Comparison of ENCODE assay signal across 19 cellular contexts in genomic region chr10:24695452-24695851, GRCh38. TPM values are rescaled to one million over a fixed set of nuclear protein-coding genes. Genes with fewer than 3 reads are reported as not detected.
DNase-seq lines count a peak whose midpoint lies in the region; ATAC-seq and TF ChIP-seq lines count a peak whose summit lies in the region.
"Had no signal": no experiment of that assay in that cellular context is flagged by ENCODE, and none has a peak within 500 bp of the region (broad histone marks: within the 10 kb centered on the region; RNA-seq: fewer than 3 reads in every experiment).

No MANE protein-coding gene starts in this region.

- H3K27me3 Mint-ChIP-seq in neural crest cell (ENCODE audit: low read depth): no peaks in the 10 kb centered on the region
- H3K27me3 Mint-ChIP-seq: B cell; CD4-positive, alpha-beta T cell had no signal

- intact Hi-C loops in prostate gland (cut with DNase I): no loop called here

- H3K27me3 ChIP-seq in prostate gland (replicated peaks; ENCODE audit: insufficient read depth): no peaks in the 10 kb centered on the region

- no peak overlapping the region for H3K4me3 Mint-ChIP-seq in neural crest cell
- H3K4me3 Mint-ChIP-seq: B cell; CD4-positive, alpha-beta T cell; GM23338 had no signal

- peak overlapping the region; percentile 62 for H3K27ac Mint-ChIP-seq in neural crest cell (ENCODE audit: unreplicated experiment)
- H3K27ac Mint-ChIP-seq: B cell; CD4-positive, alpha-beta T cell; GM23338 had no signal

- H3K4me1 Mint-ChIP-seq in neural crest cell: peaks cover 16% of the 10 kb centered on the region
- H3K4me1 Mint-ChIP-seq: B cell had no signal

- no peak for TF ChIP-seq EP300 in Ishikawa (IDR thresholded peaks at IDR 0.05; ENCODE audit: borderline replicate concordance)

- no peaks in the 10 kb centered on the region for H3K4me1 ChIP-seq in prostate gland (replicated peaks)

- TF ChIP-seq POLR2A in prostate gland (IDR thresholded peaks at IDR 0.05): no peak

- no peak for TF ChIP-seq RAD21 in Ishikawa (IDR thresholded peaks at IDR 0.05; ENCODE audit: low read depth)

- no peaks in the 10 kb centered on the region for H3K9me3 ChIP-seq in prostate gland

- no peak overlapping the region for H3K4me3 ChIP-seq in fibroblast of the aortic adventitia (ENCODE audit: low read depth, low read length)
- no peak overlapping the region for H3K4me3 ChIP-seq in prostate gland
- H3K4me3 ChIP-seq: GM23338 had no signal

- no peak for TF ChIP-seq CTCF in fibroblast of the aortic adventitia (IDR thresholded peaks at IDR 0.05; ENCODE audit: insufficient read depth, low read length)
- TF ChIP-seq CTCF in neural crest cell (conservative IDR thresholded peaks at IDR 0.05): no peak
- TF ChIP-seq CTCF in prostate gland (IDR thresholded peaks at IDR 0.05): no peak

- no peaks in the 10 kb centered on the region for H3K36me3 ChIP-seq in prostate gland

- no peak overlapping the region for H3K27ac ChIP-seq in prostate gland

- H3K9me3 Mint-ChIP-seq in neural crest cell: no peaks in the 10 kb centered on the region
- H3K9me3 Mint-ChIP-seq: CD4-positive, alpha-beta T cell; GM23338 had no signal

- in situ Hi-C loops in G401 (cut with HindIII; ENCODE audit: low sequenced_read_pairs): no loop called here

- 84% methylated on average over 3 of the region's 3 CpGs for WGBS in prostate gland

- DNase-seq in G401 (ENCODE audit: low spot score) (peak; percentile 67), fibroblast of the aortic adventitia (ENCODE audit: low read depth) (peak; percentile 42), neural crest cell (ENCODE audit: low read depth, low spot score) (no peak), DMS114 treated with DMSO at 0.1 percent for 48 hours (lab: John Stamatoyannopoulos, UW; ENCODE audit: unreplicated experiment) (no peak), prostate gland (ENCODE audit: low spot score) (no peak)
- DNase-seq: Calu3; CD4-positive, alpha-beta T cell; MM.1S; NCI-H1417; NCI-H2029; NCI-H226; NCI-H526 treated with DMSO at 0.1 percent for 48 hours; SHP77 had no signal

- H3K36me3 Mint-ChIP-seq in neural crest cell (ENCODE audit: low read depth): no peaks in the 10 kb centered on the region

- ATAC-seq in HG03045 (IDR thresholded peaks at IDR 0.05; ENCODE audit: unreplicated experiment): no peak
- ATAC-seq: GM23338, Panc1, SK-N-SH treated with all-trans-retinoic acid at 6 μM for 48 hours had no signal

TF ChIP-seq in Ishikawa, 13 proteins besides CTCF, POLR2A, EP300 and RAD21:
- TF ChIP-seq TEAD4 (IDR thresholded peaks at IDR 0.05): peak; percentile 39
- TF ChIP-seq EGR1 (IDR thresholded peaks at IDR 0.05): no peak
TF ChIP-seq in Ishikawa: peak in this region for 1.

RNA-seq across cellular contexts. Expression of gene ARHGAP21, which starts 28.2 kb away (rescaled TPM):
- total RNA-seq in G401 (2014; rRNA removed; shearing (Covaris generic)): 13.4 and 21.5 TPM in 2 replicates
- 113 and 252 TPM in 2 replicates for total RNA-seq in fibroblast of the aortic adventitia (ENCODE audit: low replicate concordance)
- total RNA-seq in neural crest cell: 104 and 108 TPM in 2 replicates
- 10 to 100 TPM; 42.3 to 44.3 TPM for total RNA-seq in prostate gland

Comparison
In these comparisons a context has a peak if more than half of its experiments do, and no peak if none do; other contexts are left out.
1. DNase-seq: peak in G401 (single experiment) and fibroblast of the aortic adventitia (single experiment); none in neural crest cell (single experiment), DMS114 treated with DMSO at 0.1 percent for 48 hours (single experiment) and prostate gland (single experiment).